In the genomic region with DNA sequence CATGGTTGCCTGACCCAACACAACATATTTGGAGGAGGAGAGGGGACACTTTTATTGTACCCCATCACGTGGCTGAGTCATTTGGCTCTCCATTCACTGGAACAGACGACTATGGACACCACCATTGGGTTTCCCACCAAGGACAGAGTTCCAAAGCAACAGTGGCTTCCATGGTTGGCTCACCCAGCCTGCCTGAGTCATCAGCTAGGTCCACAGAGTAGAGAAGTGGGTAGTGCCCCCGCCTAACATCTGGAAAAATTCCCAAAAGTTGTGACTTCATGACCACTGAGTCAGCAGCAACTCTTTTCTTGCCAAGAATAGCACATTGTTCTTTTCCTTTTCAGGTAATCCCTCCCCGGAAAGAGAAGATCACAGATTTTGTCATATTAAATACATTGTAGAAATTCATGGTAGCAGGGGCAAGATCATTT, we compare ENCODE assay signal across 8 cellular contexts. TPM values are rescaled to one million over a fixed set of nuclear protein-coding genes. Genes with fewer than 3 reads are reported as not detected.
DNase-seq lines count a peak whose midpoint lies in the region; ATAC-seq, FAIRE-seq and TF ChIP-seq lines count a peak whose summit lies in the region.

No MANE protein-coding gene starts in this region.

- ATAC-seq in K562 (no peak), HG02885 (IDR thresholded peaks at IDR 0.05; ENCODE audit: poor library complexity, unreplicated experiment) (no peak), HG03045 (IDR thresholded peaks at IDR 0.05; ENCODE audit: unreplicated experiment) (no peak)
- no peak for ATAC-seq in natural killer cell treated with Interleukin-12 subunit alpha and Interleukin-12 subunit beta and Interleukin-15 and Interleukin-18, amount 100 ng/mL, for 72 hours

- no peaks in the 10 kb centered on the region for H3K9me3 Mint-ChIP-seq in natural killer cell treated with Interleukin-12 subunit alpha and Interleukin-12 subunit beta and Interleukin-15 and Interleukin-18, amount 100 ng/mL, for 72 hours

- peaks cover 20% of the 10 kb centered on the region for H3K79me2 ChIP-seq in K562 (ENCODE audit: control insufficient read depth, insufficient read depth, low read length)

- no peak for TF ChIP-seq RAD21 in K562 (CRISPR knock-in tag; conservative IDR thresholded peaks at IDR 0.05 in 1 of 2, IDR thresholded peaks at IDR 0.05 in 1 of 2)

- H3K4me1 Mint-ChIP-seq in natural killer cell treated with Interleukin-12 subunit alpha and Interleukin-12 subunit beta and Interleukin-15 and Interleukin-18, amount 100 ng/mL, for 72 hours (ENCODE audit: low read depth in 2 of 2): peaks cover 55 to 76% of the 10 kb centered on the region in 2 donors

- 0 out of 2 replicates have a peak overlapping the region, but pooled peaks have one; percentile 44 for H2AFZ ChIP-seq in K562 (ENCODE audit: low read depth, low read length)

- H3K9me3 ChIP-seq in KOPT-K1 (ENCODE audit: insufficient read depth, low read length, poor library complexity, severe bottlenecking): no peaks in the 10 kb centered on the region
- H3K9me3 ChIP-seq in K562 (replicated peaks; ENCODE audit: control insufficient read depth, insufficient read depth, low read depth, low read length): no peaks in the 10 kb centered on the region

- no peak for TF ChIP-seq POLR2A in K562 (conservative IDR thresholded peaks at IDR 0.05)

- H3K27me3 ChIP-seq in K562 (ENCODE audit: control insufficient read depth in 2 of 2, insufficient read depth in 2 of 2, low read length in 2 of 2): 0 out of 5 replicates have a peak, but pooled peaks cover 0 to 4% of the 10 kb centered on the region in 2 experiments

- H3K27ac Mint-ChIP-seq in natural killer cell treated with Interleukin-12 subunit alpha and Interleukin-12 subunit beta and Interleukin-15 and Interleukin-18, amount 100 ng/mL, for 72 hours: peak overlapping the region; percentile 91 to 97

- peak overlapping the region; percentile 42 for H3K27ac ChIP-seq in KOPT-K1 (ENCODE audit: low read depth, low read length, poor library complexity, severe bottlenecking)
- H3K27ac ChIP-seq in K562 (ENCODE audit: extremely low read depth, low read depth, low read length): no peak overlapping the region

- no peak overlapping the region for H3K9ac ChIP-seq in K562 (ENCODE audit: insufficient read depth in 1 of 2, low read depth in 2 of 2, low read length in 2 of 2)

- peaks cover 17 to 22% of the 10 kb centered on the region in 2 experiments for H3K4me1 ChIP-seq in K562 (replicated peaks in 1 of 2; ENCODE audit: control insufficient read depth in 2 of 2, insufficient read depth in 2 of 2, low read length in 2 of 2)

- POLR2A ChIA-PET in K562 (lab: Yijun Ruan, JAX): interaction anchor here (1.0 to 2.0 kb wide), 2 partner anchors 9 to 11 kb away, joined by 3 to 9 read pairs; no protein-coding TSS in a partner anchor

- no peak for TF ChIP-seq EP300 in K562 (IDR thresholded peaks at IDR 0.05; ENCODE audit: low read length)

- WGBS in K562 (ENCODE audit: insufficient coverage, low coverage, missing lambda C conversion rate): 8% methylated on average over 4 of the region's 4 CpGs

- H3K27me3 Mint-ChIP-seq in natural killer cell treated with Interleukin-12 subunit alpha and Interleukin-12 subunit beta and Interleukin-15 and Interleukin-18, amount 100 ng/mL, for 72 hours: no peaks in the 10 kb centered on the region

- no peaks in the 10 kb centered on the region for H3K36me3 Mint-ChIP-seq in natural killer cell treated with Interleukin-12 subunit alpha and Interleukin-12 subunit beta and Interleukin-15 and Interleukin-18, amount 100 ng/mL, for 72 hours

- intact Hi-C loops in K562 (cut with micrococcal nuclease): loop anchor here (10.0 kb wide), 1 partner anchor 169 kb away; no protein-coding TSS in a partner anchor

- no peak for TF ChIP-seq CTCF in K562 (IDR thresholded peaks at IDR 0.05 in 2 of 3, conservative IDR thresholded peaks at IDR 0.05 in 1 of 3; ENCODE audit: insufficient read depth in 2 of 3, low read depth in 1 of 3, low read length in 3 of 3)

- H3K36me3 ChIP-seq in KOPT-K1 (ENCODE audit: insufficient read depth, low read length): no peaks in the 10 kb centered on the region
- H3K36me3 ChIP-seq in K562 (ENCODE audit: control insufficient read depth, insufficient read depth, low read length): no peaks in the 10 kb centered on the region

- CTCF ChIA-PET in K562 (lab: Yijun Ruan, JAX; ENCODE audit: low intra/inter-chr PET ratio): interaction anchor here (0.8 kb wide), 1 partner anchor 12 kb away, joined by 3 read pairs; no protein-coding TSS in a partner anchor

- peak; percentile 65 for DNase-seq in AG08396 (ENCODE audit: low spot score)
- DNase-seq in K562 (ENCODE audit: extremely low read depth in 1 of 4, low spot score in 3 of 4): no peak
- DNase-seq in natural killer cell treated with Interleukin-12 subunit alpha and Interleukin-12 subunit beta and Interleukin-15 and Interleukin-18, amount 100 ng/mL, for 72 hours (ENCODE audit: low spot score): no peak
- no peak for DNase-seq in NCI-H2196 treated with DMSO at 0.1 percent for 48 hours (lab: John Stamatoyannopoulos, UW; ENCODE audit: unreplicated experiment)
- DNase-seq in NCI-H345 (lab: John Stamatoyannopoulos, UW): no peak

- in situ Hi-C loops in K562 (cut with MboI): no loop called here

- BruUV-seq in K562 (replicated peaks; lab: Mats Ljungman, UMichigan): no TSS peak

- FAIRE-seq in K562 (lab: Jason Lieb, UNC): no peak

- peaks cover under 1% of the 10 kb centered on the region; the same call in 1 of the 2 replicates for H4K20me1 ChIP-seq in K562 (replicated peaks; ENCODE audit: control insufficient read depth, insufficient read depth, low read length)

- H3K4me3 ChIP-seq in K562: no peak overlapping the region

- no peaks in the 10 kb centered on the region for H3K9me1 ChIP-seq in K562 (ENCODE audit: control insufficient read depth, insufficient read depth, low read length)

- peak overlapping the region; percentile 79 for H3K4me3 Mint-ChIP-seq in natural killer cell treated with Interleukin-12 subunit alpha and Interleukin-12 subunit beta and Interleukin-15 and Interleukin-18, amount 100 ng/mL, for 72 hours

- H3K4me2 ChIP-seq in K562 (ENCODE audit: insufficient read depth, low read length): peak overlapping the region; percentile 17; the same call in 1 of the 2 replicates

TF ChIP-seq in K562, 482 proteins besides CTCF, POLR2A, EP300 and RAD21 (continues in another document):
- TF ChIP-seq JUND (IDR thresholded peaks at IDR 0.05; ENCODE audit: borderline replicate concordance, low read depth, low read length) (peak; percentile 42; the same call in 1 of the 2 replicates), JUND (tag; IDR thresholded peaks at IDR 0.05; ENCODE audit: borderline replicate concordance, low read depth, low read length) (no peak), C11orf30 (IDR thresholded peaks at IDR 0.05; ENCODE audit: low read depth) (peak; percentile 14; the same call in 1 of the 2 replicates)

RNA-seq across cellular contexts. Expression of a gene that starts 3.0 kb away (rescaled TPM):
- total RNA-seq in K562 (2011; cell fraction: chromatin; rRNA removed; ENCODE audit: low replicate concordance): 24.1 and 28.1 TPM in 2 replicates
- total RNA-seq in K562 (2011; cell fraction: nucleolus; rRNA removed): 30.3 and 30.7 TPM in 2 replicates
- total RNA-seq in K562 (2011; cell fraction: nucleoplasm; rRNA removed): 19.5 and 31.0 TPM in 2 replicates
- total RNA-seq in K562 (2014; rRNA removed) (115 and 196 TPM in 2 replicates), K562 (2014; rRNA removed; fragmentation: Illumina TruSeq; extraction: Trizol) (42.4 and 43.6 TPM in 2 replicates), K562 (2015; rRNA removed; fragmentation: Illumina TruSeq; extraction: Trizol) (38.0 and 51.0 TPM in 2 replicates), K562 (2021) (40.3 and 43.1 TPM in 2 replicates)
- polyA plus RNA-seq in K562 (2011; rRNA removed) (29.9 and 46.0 TPM in 2 replicates), K562 (2014; fragmentation: Illumina TruSeq; extraction: Trizol) (27.1 and 33.6 TPM in 2 replicates), K562 (2014; fragmentation: Nextera tagmentation; extraction: Ambion mirVana) (10 to 100 TPM in 1 of 2 experiments, 1 to 10 TPM in 1; 9.4 to 10.5 TPM), K562 (2014; rRNA removed) (18.7 and 19.9 TPM in 2 replicates)
- 13.0 and 36.8 TPM in 2 replicates for polyA plus RNA-seq in K562 (2011; cell fraction: cytosol; rRNA removed)
- polyA plus RNA-seq in K562 (2011; cell fraction: nucleus; rRNA removed): 22.0 and 35.1 TPM in 2 replicates
- 19.6 and 48.2 TPM in 2 replicates for polyA plus RNA-seq in K562 (2012)
- polyA minus RNA-seq in K562 (2011; rRNA and poly(A)+ RNA removed): 65.6 and 72.0 TPM in 2 replicates
- 34.6 and 47.6 TPM in 2 replicates for polyA minus RNA-seq in K562 (2011; cell fraction: cytosol; rRNA and poly(A)+ RNA removed)
- 29.4 and 35.7 TPM in 2 replicates for polyA minus RNA-seq in K562 (2011; cell fraction: nucleus; rRNA and poly(A)+ RNA removed)
- 10 to 100 TPM; 47.5 to 56.3 TPM for total RNA-seq in natural killer cell treated with Interleukin-12 subunit alpha and Interleukin-12 subunit beta and Interleukin-15 and Interleukin-18, amount 100 ng/mL, for 72 hours

RNA-seq across cellular contexts. Expression of a gene that starts 37.6 kb away (rescaled TPM):
- 0.42 and 0.58 TPM in 2 replicates for total RNA-seq in K562 (2011; cell fraction: chromatin; rRNA removed; ENCODE audit: low replicate concordance)
- total RNA-seq in K562 (2011; cell fraction: nucleolus; rRNA removed): 1.3 TPM in 2 replicates
- 0.29 and 1.8 TPM in 2 replicates for total RNA-seq in K562 (2011; cell fraction: nucleoplasm; rRNA removed)
- total RNA-seq in K562 (2014; rRNA removed) (not detected in 2 replicates), K562 (2014; rRNA removed; fragmentation: Illumina TruSeq; extraction: Trizol) (0.25 and 0.48 TPM in 2 replicates), K562 (2015; rRNA removed; fragmentation: Illumina TruSeq; extraction: Trizol) (0.18 TPM in 1 of 2 replicates, not detected in the other), K562 (2021) (0.33 and 0.83 TPM in 2 replicates)
- polyA plus RNA-seq in K562 (2011; rRNA removed) (0.50 TPM in 1 of 2 replicates, not detected in the other), K562 (2014; fragmentation: Illumina TruSeq; extraction: Trizol) (0.48 and 0.54 TPM in 2 replicates), K562 (2014; fragmentation: Nextera tagmentation; extraction: Ambion mirVana) (under 1 TPM; 0.36 to 0.44 TPM), K562 (2014; rRNA removed) (0.32 TPM in 1 of 2 replicates, not detected in the other)
- polyA plus RNA-seq in K562 (2011; cell fraction: cytosol; rRNA removed): 0.04 and 0.27 TPM in 2 replicates
- polyA plus RNA-seq in K562 (2011; cell fraction: nucleus; rRNA removed): 0.11 and 0.21 TPM in 2 replicates
- 0.26 and 1.4 TPM in 2 replicates for polyA plus RNA-seq in K562 (2012)
- polyA minus RNA-seq in K562 (2011; rRNA and poly(A)+ RNA removed): 0.36 and 0.74 TPM in 2 replicates
- polyA minus RNA-seq in K562 (2011; cell fraction: cytosol; rRNA and poly(A)+ RNA removed): not detected in 2 replicates
- polyA minus RNA-seq in K562 (2011; cell fraction: nucleus; rRNA and poly(A)+ RNA removed): not detected in 2 replicates
- total RNA-seq in natural killer cell treated with Interleukin-12 subunit alpha and Interleukin-12 subunit beta and Interleukin-15 and Interleukin-18, amount 100 ng/mL, for 72 hours: not detected
